ENCODE assay signal across 29 cellular contexts in genomic region chr1:104745875-104746274, GRCh38.
DNase-seq lines count a peak whose midpoint lies in the region; ATAC-seq, FAIRE-seq and TF ChIP-seq lines count a peak whose summit lies in the region.
"Had no signal": no experiment of that assay in that cellular context is flagged by ENCODE, and none has a peak within 500 bp of the region (broad histone marks: within the 10 kb centered on the region; RNA-seq: fewer than 3 reads in every experiment).

No MANE protein-coding gene starts in this region.

- in situ Hi-C loops in GM12878 (cut with MboI), result no loop called here

- H3K9me3 ChIP-seq in GM12878 (replicated peaks; ENCODE audit: control insufficient read depth, insufficient read depth, low read length) (no peaks in the 10 kb centered on the region), lower lobe of right lung (no peaks in the 10 kb centered on the region)
- H3K9me3 ChIP-seq: A549; BLaER1 treated with 17β-estradiol and CSF1 and Interleukin-3, amounts not matched to agents 10 nM and 100 nM; HAP-1; Peyer's patch had no signal

- ATAC-seq in GM18870 (IDR thresholded peaks at IDR 0.05; ENCODE audit: unreplicated experiment), result peak; percentile 58
- ATAC-seq in HG02763 (IDR thresholded peaks at IDR 0.05; ENCODE audit: unreplicated experiment), result peak; percentile 59
- ATAC-seq in HG03432 (IDR thresholded peaks at IDR 0.05; ENCODE audit: unreplicated experiment), result peak; percentile 36
- peak; percentile 56 for ATAC-seq in GM12878
- ATAC-seq in Right ventricle myocardium superior (ENCODE audit: poor library complexity), result no peak
- ATAC-seq in lower lobe of right lung, result no peak
- ATAC-seq: A549, HepG2 had no signal

- H4K20me1 ChIP-seq in GM12878 (ENCODE audit: control insufficient read depth, insufficient read depth), result no peaks in the 10 kb centered on the region
- H4K20me1 ChIP-seq: BLaER1 treated with 17β-estradiol and CSF1 and Interleukin-3, amounts not matched to agents 10 nM and 100 nM had no signal

- SMC1A ChIA-PET in GM12878 (lab: Charles Lee; ENCODE audit: uncharacterized antibody, unreplicated experiment), result interaction anchor here (0.9 to 2.5 kb wide), 5 partner anchors 15 to 37 kb away, joined by 3 to 11 read pairs (median 5); no protein-coding TSS in a partner anchor

- no peak for TF ChIP-seq EP300 in GM12878 (IDR thresholded peaks at IDR 0.05; ENCODE audit: borderline replicate concordance in 1 of 2, control insufficient read depth in 1 of 2, low read depth in 2 of 2, low read length in 2 of 2)

- CTCF ChIA-PET in GM12878 (lab: Yijun Ruan, JAX), result interaction anchor here (0.8 kb wide), 1 partner anchor 18 kb away, joined by 3 read pairs; no protein-coding TSS in a partner anchor

- no peaks in the 10 kb centered on the region for H3K36me3 ChIP-seq in GM12878 (ENCODE audit: control insufficient read depth in 2 of 2, insufficient read depth in 2 of 2, low read length in 1 of 2)
- no peaks in the 10 kb centered on the region for H3K36me3 ChIP-seq in lower lobe of right lung
- H3K36me3 ChIP-seq: BLaER1 treated with 17β-estradiol and CSF1 and Interleukin-3, amounts not matched to agents 10 nM and 100 nM; HAP-1; Peyer's patch had no signal

- POLR2A ChIA-PET in GM12878 (lab: Charles Lee), result interaction anchor here (0.9 kb wide), 1 partner anchor 21 kb away, joined by 4 read pairs; no protein-coding TSS in a partner anchor

- peaks cover 15% of the 10 kb centered on the region; the same call in 1 of the 2 replicates for H3K4me1 ChIP-seq in GM12878 (ENCODE audit: control insufficient read depth, insufficient read depth, low read length)
- H3K4me1 ChIP-seq in lower lobe of right lung, result no peaks in the 10 kb centered on the region
- H3K4me1 ChIP-seq: A549, HAP-1, Peyer's patch had no signal

- TF ChIP-seq CTCF in GM12878 (IDR thresholded peaks at IDR 0.05 in 2 of 3, conservative IDR thresholded peaks at IDR 0.05 in 1 of 3; ENCODE audit: control insufficient read depth in 2 of 3, extremely low read depth in 1 of 3, insufficient read depth in 1 of 3, low read depth in 3 of 3, low read length in 3 of 3) (no peak), lower lobe of right lung (IDR thresholded peaks at IDR 0.05) (no peak)

- RAD21 ChIA-PET in GM12878 (lab: Charles Lee; ENCODE audit: unreplicated experiment), result interaction anchor here (0.9 to 1.5 kb wide), 3 partner anchors 9 to 23 kb away, joined by 4 to 5 read pairs (median 5); no protein-coding TSS in a partner anchor

- H3K27ac ChIP-seq in GM12878 (ENCODE audit: control insufficient read depth, insufficient read depth), result no peak overlapping the region
- no peak overlapping the region for H3K27ac ChIP-seq in lower lobe of right lung
- H3K27ac ChIP-seq: A549; BLaER1 treated with 17β-estradiol and CSF1 and Interleukin-3, amounts not matched to agents 10 nM and 100 nM; Peyer's patch; SK-N-MC had no signal

- 16% methylated on average over 2 of the region's 2 CpGs for whole genome bisulfite sequencing in GM12878 (ENCODE audit: insufficient coverage, insufficient replicate concordance, low lambda C conversion rate, missing lambda C conversion rate)

- no TSS peak for BruUV-seq in GM12878 (replicated peaks; lab: Mats Ljungman, UMichigan)

- peak overlapping the region; percentile 5; the same call in 1 of the 2 replicates for H3K4me2 ChIP-seq in GM12878 (ENCODE audit: control insufficient read depth, insufficient read depth)
- H3K4me2 ChIP-seq: A549; BLaER1 treated with 17β-estradiol and CSF1 and Interleukin-3, amounts not matched to agents 10 nM and 100 nM had no signal

- TF ChIP-seq POLR2A in GM12878 (IDR thresholded peaks at IDR 0.05; ENCODE audit: low read depth, low read length), result no peak

- H3K9ac ChIP-seq in GM12878 (ENCODE audit: control insufficient read depth, insufficient read depth, low read length), result no peak overlapping the region
- H3K9ac ChIP-seq: BLaER1 treated with 17β-estradiol and CSF1 and Interleukin-3, amounts not matched to agents 10 nM and 100 nM had no signal

- intact Hi-C loops in GM12878 (cut with micrococcal nuclease; ENCODE audit: unreplicated experiment), result loop anchor here (2.0 kb wide), 1 partner anchor 15 kb away; no protein-coding TSS in a partner anchor
- intact Hi-C loops in Right ventricle myocardium superior (cut with DNase I), result no loop called here
- intact Hi-C loops in lower lobe of right lung (cut with DNase I), result no loop called here

- H3K4me3 ChIP-seq in GM12878, result no peak overlapping the region
- H3K4me3 ChIP-seq in lower lobe of right lung, result no peak overlapping the region
- H3K4me3 ChIP-seq: A549; BLaER1 treated with 17β-estradiol and CSF1 and Interleukin-3, amounts not matched to agents 10 nM and 100 nM; HAP-1; Peyer's patch; SK-N-MC had no signal

- FAIRE-seq in GM12878 (lab: Jason Lieb, UNC), result peak; percentile 75
- FAIRE-seq: A549, HepG2 had no signal

- DNase-seq in GM12878 (ENCODE audit: low read depth, low spot score), result no peak
- no peak for DNase-seq in 8988T
- no peak for DNase-seq in Right ventricle myocardium superior
- DNase-seq in stimulated activated CD4-positive, alpha-beta T cell treated with anti-CD3 and anti-CD28 coated beads, Interleukin-4, amount 100 ng/mL, for 1 hour, result no peak
- no peak for DNase-seq in lower lobe of right lung
- DNase-seq: AML-193; CD4-positive, alpha-beta T cell; DMS53; GOT3; Karpas-422; NCI-H1105; NCI-H1436 treated with DMSO at 0.1 percent for 48 hours; NCI-H1930; NCI-H2107; NCI-H446; NCI-H524 treated with DMSO at 0.1 percent for 48 hours; NCI-H774; OCI-M1; Peyer's patch; SIG-M5; T-helper 2 cell had no signal

- H3K79me2 ChIP-seq in GM12878 (ENCODE audit: control insufficient read depth, insufficient read depth, low read length), result no peaks in the 10 kb centered on the region

- H3K27me3 ChIP-seq in GM12878 (replicated peaks in 1 of 2; ENCODE audit: control insufficient read depth in 2 of 2, insufficient read depth in 2 of 2, low read length in 1 of 2), result no peaks in the 10 kb centered on the region
- no peaks in the 10 kb centered on the region for H3K27me3 ChIP-seq in lower lobe of right lung (ENCODE audit: low read depth)
- H3K27me3 ChIP-seq: BLaER1 treated with 17β-estradiol and CSF1 and Interleukin-3, amounts not matched to agents 10 nM and 100 nM; Peyer's patch had no signal

- H2AFZ ChIP-seq in GM12878 (ENCODE audit: control insufficient read depth, low read depth, low read length), result no peak overlapping the region; the same call in 1 of the 2 replicates

- TF ChIP-seq RAD21 in GM12878 (IDR thresholded peaks at IDR 0.05; ENCODE audit: insufficient read depth, low read depth, low read length), result no peak

TF ChIP-seq in GM12878, 131 proteins besides CTCF, POLR2A, EP300 and RAD21 (continues in another document):
- TF ChIP-seq MTA2 (IDR thresholded peaks at IDR 0.05; ENCODE audit: low read depth) (peak; percentile 54; the same call in 1 of the 2 replicates), LARP7 (IDR thresholded peaks at IDR 0.05) (no peak), PML (IDR thresholded peaks at IDR 0.05; ENCODE audit: low read length) (no peak), MTA3 (IDR thresholded peaks at IDR 0.05; ENCODE audit: borderline replicate concordance, low read length) (no peak), JUNB (IDR thresholded peaks at IDR 0.05) (no peak), BRCA1 (IDR thresholded peaks at IDR 0.05; ENCODE audit: low read depth, low read length) (no peak), ZNF24 (IDR thresholded peaks at IDR 0.05) (peak; percentile 84), ATF7 (IDR thresholded peaks at IDR 0.05; ENCODE audit: low read depth) (no peak), ZZZ3 (IDR thresholded peaks at IDR 0.05; ENCODE audit: control insufficient read depth, insufficient read length, low read depth) (no peak), MEF2A (IDR thresholded peaks at IDR 0.05; ENCODE audit: insufficient read depth, low read depth, low read length) (0 out of 2 replicates have a peak, but pooled peaks have one; percentile 6), ZBED1 (IDR thresholded peaks at IDR 0.05; ENCODE audit: borderline replicate concordance) (no peak), BACH1 (IDR thresholded peaks at IDR 0.05; ENCODE audit: borderline replicate concordance) (no peak), RFX5 (IDR thresholded peaks at IDR 0.05; ENCODE audit: low read depth, low read length) (no peak), ZNF592 (IDR thresholded peaks at IDR 0.05) (no peak), ATF3 (IDR thresholded peaks at IDR 0.05; ENCODE audit: borderline replicate concordance, extremely low read depth, low read depth, low read length) (no peak), NFIC (IDR thresholded peaks at IDR 0.05; ENCODE audit: low read depth, low read length) (0 out of 2 replicates have a peak, but pooled peaks have one; percentile 27)

Comparison
In these comparisons a context has a peak if more than half of its experiments do, and no peak if none do; other contexts are left out.
1. ATAC-seq: peak in GM18870 (single experiment), HG02763 (single experiment), HG03432 (single experiment) and GM12878 (single experiment); none in Right ventricle myocardium superior (single experiment) and lower lobe of right lung (0 of 2).